ENCODE assay signal across 16 cellular contexts in the genomic region with DNA sequence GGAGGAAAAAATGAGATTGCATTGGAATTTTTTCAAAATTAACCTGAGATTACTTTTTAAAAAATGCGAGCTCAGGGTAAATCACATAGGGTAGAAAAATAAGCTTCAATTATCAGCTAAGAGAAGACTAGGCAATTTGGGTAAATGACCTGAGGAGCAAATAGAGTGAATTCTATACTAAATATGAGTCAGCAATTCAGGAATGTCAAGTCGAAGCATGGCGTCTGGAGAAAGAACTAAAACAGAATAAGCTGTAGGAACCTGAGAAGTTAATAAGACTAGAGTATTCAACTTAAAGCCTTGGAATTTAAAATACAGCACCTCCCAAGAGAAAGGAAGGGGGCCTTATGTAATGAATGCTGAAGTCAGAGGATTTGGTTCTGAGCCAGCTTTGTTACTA.
"Had no signal": no experiment of that assay in that cellular context is flagged by ENCODE, and none has a peak within 500 bp of the region (broad histone marks: within the 10 kb centered on the region; RNA-seq: fewer than 3 reads in every experiment).

No MANE protein-coding gene starts in this region.

- DNase-seq: activated B cell treated with CpG ODN at 0.5 μM for 24 hours; activated CD4-positive, alpha-beta T cell treated with anti-CD3 and anti-CD28 coated beads for 48 hours; activated CD8-positive, alpha-beta memory T cell treated with anti-CD3 and anti-CD28 coated beads, Interleukin-2, amount 50 U/mL, for 4 hours; activated CD8-positive, alpha-beta T cell treated with anti-CD3 and anti-CD28 coated beads, Interleukin-2, amount 10 ng/mL, durations not matched to agents 7 days and 5 days; activated effector memory CD4-positive, alpha-beta T cell treated with anti-CD3 and anti-CD28 coated beads, Interleukin-2, amount 50 U/mL, for 16 hours; activated T-cell treated with anti-CD3 and anti-CD28 coated beads, Interleukin-2, amount 50 U/mL, for 48 hours; amygdala; dermis blood vessel endothelial cell; effector memory CD8-positive, alpha-beta T cell; heart right ventricle; naive thymus-derived CD8-positive, alpha-beta T cell; T-helper 17 cell had no signal

- H3K4me3 ChIP-seq: gastroesophageal sphincter, heart right ventricle had no signal

- H3K4me1 ChIP-seq: gastroesophageal sphincter, heart right ventricle, parathyroid adenoma had no signal

- H3K27ac Mint-ChIP-seq: activated B cell treated with CpG ODN at 0.5 μM for 24 hours; activated CD8-positive, alpha-beta T cell treated with anti-CD3 and anti-CD28 coated beads, Interleukin-2, amount 10 ng/mL, durations not matched to agents 7 days and 5 days; activated naive CD8-positive, alpha-beta T cell; effector memory CD8-positive, alpha-beta T cell; naive thymus-derived CD8-positive, alpha-beta T cell; stimulated activated memory B cell treated with anti-CD40 and anti-IgM and Interleukin-4, amounts not matched to agents 10 μg/mL and 1 μg/mL and 100 μg/mL, for 72 hours; T-helper 17 cell had no signal

- H3K4me3 Mint-ChIP-seq: activated B cell treated with CpG ODN at 0.5 μM for 24 hours; activated CD8-positive, alpha-beta T cell treated with anti-CD3 and anti-CD28 coated beads, Interleukin-2, amount 10 ng/mL, durations not matched to agents 7 days and 5 days; activated naive CD8-positive, alpha-beta T cell; effector memory CD8-positive, alpha-beta T cell; naive thymus-derived CD8-positive, alpha-beta T cell; stimulated activated memory B cell treated with anti-CD40 and anti-IgM and Interleukin-4, amounts not matched to agents 10 μg/mL and 1 μg/mL and 100 μg/mL, for 72 hours; T-helper 17 cell had no signal

- H3K36me3 ChIP-seq: gastroesophageal sphincter, heart right ventricle had no signal

- H3K4me1 Mint-ChIP-seq: activated B cell treated with CpG ODN at 0.5 μM for 24 hours; naive thymus-derived CD8-positive, alpha-beta T cell; stimulated activated memory B cell treated with anti-CD40 and anti-IgM and Interleukin-4, amounts not matched to agents 10 μg/mL and 1 μg/mL and 100 μg/mL, for 72 hours; T-helper 17 cell had no signal

- ATAC-seq: activated CD8-positive, alpha-beta T cell treated with anti-CD3 and anti-CD28 coated beads, Interleukin-2, amount 10 ng/mL, durations not matched to agents 7 days and 5 days; effector memory CD8-positive, alpha-beta T cell; gastroesophageal sphincter; heart right ventricle; naive thymus-derived CD8-positive, alpha-beta T cell; stimulated activated memory B cell treated with anti-CD40 and anti-IgM and Interleukin-4, amounts not matched to agents 10 μg/mL and 1 μg/mL and 100 μg/mL, for 72 hours; T-helper 17 cell had no signal

- H3K27ac ChIP-seq: gastroesophageal sphincter, heart right ventricle, parathyroid adenoma had no signal

- H3K27me3 ChIP-seq: gastroesophageal sphincter, heart right ventricle had no signal

- H3K36me3 Mint-ChIP-seq: stimulated activated memory B cell treated with anti-CD40 and anti-IgM and Interleukin-4, amounts not matched to agents 10 μg/mL and 1 μg/mL and 100 μg/mL, for 72 hours had no signal

- H3K27me3 Mint-ChIP-seq: activated B cell treated with CpG ODN at 0.5 μM for 24 hours; effector memory CD8-positive, alpha-beta T cell; stimulated activated memory B cell treated with anti-CD40 and anti-IgM and Interleukin-4, amounts not matched to agents 10 μg/mL and 1 μg/mL and 100 μg/mL, for 72 hours had no signal
